ENCODE assay signal across 8 cellular contexts in the genomic region with DNA sequence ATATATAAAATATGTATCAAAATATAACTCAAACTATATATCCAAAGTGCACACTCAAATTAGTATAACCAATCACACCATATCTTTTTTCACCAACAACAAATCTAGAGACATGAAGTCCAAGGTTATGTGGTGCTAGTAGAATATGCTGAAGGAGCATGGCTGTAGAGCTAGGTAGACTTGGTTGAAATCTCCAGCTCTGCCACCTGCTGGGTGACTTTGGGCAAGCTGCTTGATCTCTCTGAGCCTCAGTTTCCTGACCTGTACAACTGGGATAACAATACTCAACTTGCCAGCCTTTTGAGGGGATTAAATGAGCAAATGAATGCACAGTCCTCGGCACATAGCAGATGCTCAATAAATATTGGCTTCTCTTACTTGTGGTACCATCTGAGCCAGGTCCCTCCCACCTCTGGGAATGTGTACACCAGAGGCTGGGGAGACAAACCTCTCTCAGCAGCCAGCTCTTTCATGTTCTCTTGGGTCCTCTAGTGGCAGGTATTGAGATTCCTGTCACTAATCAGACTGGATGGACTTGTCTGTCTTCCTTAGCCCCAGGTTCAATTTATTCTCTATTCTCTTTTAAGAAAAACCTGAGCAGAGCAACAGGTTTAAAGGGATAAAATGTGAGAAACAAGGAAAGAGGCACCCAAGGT.
DNase-seq lines count a peak whose midpoint lies in the region; ATAC-seq and TF ChIP-seq lines count a peak whose summit lies in the region.

No MANE protein-coding gene starts in this region.

- peak overlapping the region; percentile 71 for H3K56ac ChIP-seq in IMR-90 (ENCODE audit: extremely low read depth, insufficient read depth, low read length)

- DNase-seq in IMR-90 (peak; percentile 76), hepatic stellate cell (ENCODE audit: low spot score) (peak; percentile 52), gastrocnemius medialis (no peak), NCI-H2227 (lab: John Stamatoyannopoulos, UW; ENCODE audit: unreplicated experiment) (no peak)
- DNase-seq in naive thymus-derived CD8-positive, alpha-beta T cell: no peak
- no peak for DNase-seq in activated T-cell treated with anti-CD3 and anti-CD28 coated beads, Interleukin-2, amount 50 U/mL, for 24 hours

- H2BK120ac ChIP-seq in IMR-90 (ENCODE audit: low read depth, low read length): peak overlapping the region; percentile 87

- H3K36me3 Mint-ChIP-seq in naive thymus-derived CD8-positive, alpha-beta T cell: no peaks in the 10 kb centered on the region
- H3K36me3 Mint-ChIP-seq in activated T-cell treated with anti-CD3 and anti-CD28 coated beads, Interleukin-2, amount 50 U/mL, for 24 hours (ENCODE audit: low read depth): no peaks in the 10 kb centered on the region

- no peaks in the 10 kb centered on the region for H3K79me1 ChIP-seq in IMR-90 (ENCODE audit: low read depth in 1 of 2, low read length in 2 of 2)

- H2AFZ ChIP-seq in ACC112 (ENCODE audit: low read length, unreplicated experiment): no peak overlapping the region
- peak overlapping the region; percentile 2 for H2AFZ ChIP-seq in IMR-90 (replicated peaks; ENCODE audit: low read length, poor library complexity)

- H3K9ac ChIP-seq in IMR-90 (ENCODE audit: low read depth, low read length): no peak overlapping the region

- CTCF ChIA-PET in IMR-90 (lab: Yijun Ruan, JAX): interaction anchor here (0.8 kb wide), 1 partner anchor 421 kb away, joined by 3 read pairs; no protein-coding TSS in a partner anchor

- no TSS peak for BruUV-seq in IMR-90 (replicated peaks; lab: Mats Ljungman, UMichigan)

- H3K36me3 ChIP-seq in ACC112 (ENCODE audit: insufficient read depth, low read length) (no peaks in the 10 kb centered on the region), IMR-90 (ENCODE audit: control insufficient read depth, insufficient read depth, low read length) (no peaks in the 10 kb centered on the region), gastrocnemius medialis (no peaks in the 10 kb centered on the region)

- H3K27ac ChIP-seq in ACC112 (ENCODE audit: low read depth, low read length): peak overlapping the region; percentile 84; the same call in 1 of the 2 replicates
- H3K27ac ChIP-seq in IMR-90 (ENCODE audit: insufficient read depth, low read length): peak overlapping the region; percentile 62
- H3K27ac ChIP-seq in gastrocnemius medialis: no peak overlapping the region

- peak overlapping the region; percentile 25; the same call in 1 of the 3 replicates for H2BK15ac ChIP-seq in IMR-90 (ENCODE audit: low read depth, low read length)

- peak; percentile 61 for TF ChIP-seq CTCF in IMR-90 (conservative IDR thresholded peaks at IDR 0.05; ENCODE audit: low read depth, low read length)
- TF ChIP-seq CTCF in WI38 (IDR thresholded peaks at IDR 0.05; ENCODE audit: low read depth, low read length): peak; percentile 28; the same call in 1 of the 2 replicates
- TF ChIP-seq CTCF in gastrocnemius medialis (IDR thresholded peaks at IDR 0.05 in 4 of 5, conservative IDR thresholded peaks at IDR 0.05 in 1 of 5): peak in 1 of 5 experiments; percentile 25

- H2AK5ac ChIP-seq in IMR-90 (ENCODE audit: low read depth, low read length): peak overlapping the region; percentile 83

- peak overlapping the region; percentile 100 for H2BK5ac ChIP-seq in IMR-90 (ENCODE audit: low read depth, low read length, poor library complexity, severe bottlenecking)

- H3K27me3 ChIP-seq in ACC112 (ENCODE audit: insufficient read depth, low read length) (no peaks in the 10 kb centered on the region), IMR-90 (ENCODE audit: control insufficient read depth, insufficient read depth, low read length) (no peaks in the 10 kb centered on the region), gastrocnemius medialis (no peaks in the 10 kb centered on the region)

- no peak overlapping the region for H3K4me3 Mint-ChIP-seq in naive thymus-derived CD8-positive, alpha-beta T cell
- H3K4me3 Mint-ChIP-seq in activated T-cell treated with anti-CD3 and anti-CD28 coated beads, Interleukin-2, amount 50 U/mL, for 24 hours: no peak overlapping the region

- H3K4me1 Mint-ChIP-seq in naive thymus-derived CD8-positive, alpha-beta T cell: no peaks in the 10 kb centered on the region
- H3K4me1 Mint-ChIP-seq in activated T-cell treated with anti-CD3 and anti-CD28 coated beads, Interleukin-2, amount 50 U/mL, for 24 hours (ENCODE audit: low read depth): no peaks in the 10 kb centered on the region

- in situ Hi-C loops in IMR-90 (cut with MboI; ENCODE audit: low sequenced_read_pairs) (no loop called here), gastrocnemius medialis (cut with MboI; ENCODE audit: low sequenced_read_pairs in 4 of 4) (no loop called here)

- H3K4me3 ChIP-seq in ACC112 (ENCODE audit: low read depth, low read length) (no peak overlapping the region), IMR-90 (ENCODE audit: insufficient read depth, low read depth, low read length) (no peak overlapping the region), WI38 (ENCODE audit: low read depth, low read length) (no peak overlapping the region), gastrocnemius medialis (no peak overlapping the region)

- H3K9me3 Mint-ChIP-seq in naive thymus-derived CD8-positive, alpha-beta T cell: peaks cover 0 to 5% (median 0%) of the 10 kb centered on the region in 9 donors
- H3K9me3 Mint-ChIP-seq in activated T-cell treated with anti-CD3 and anti-CD28 coated beads, Interleukin-2, amount 50 U/mL, for 24 hours: no peaks in the 10 kb centered on the region

- no peak overlapping the region for H3K14ac ChIP-seq in IMR-90 (replicated peaks; ENCODE audit: low read depth, low read length)

- peak overlapping the region; percentile 3; the same call in 1 of the 2 replicates for H3K18ac ChIP-seq in IMR-90 (ENCODE audit: low read depth, low read length)

- WGBS in IMR-90 (ENCODE audit: extremely low coverage in 2 of 2, insufficient read length in 1 of 2), 2 experiments: no CpG with 5 or more reads among the region's 1 CpG

- intact Hi-C loops in IMR-90 (cut with micrococcal nuclease) (loop anchor here (1.0 to 10.0 kb wide), 5 partner anchors 71 to 420 kb away; partner anchors contain the start of gene PDE1C), gastrocnemius medialis (cut with DNase I; ENCODE audit: low total_unique reads) (loop anchor here (2.0 to 5.0 kb wide), 2 partner anchors 282 to 420 kb away; no protein-coding TSS in a partner anchor)

- H3K4me2 ChIP-seq in IMR-90 (ENCODE audit: low read depth, low read length): no peak overlapping the region

- H4K8ac ChIP-seq in IMR-90 (ENCODE audit: low read depth in 2 of 2, low read length in 2 of 2): peak overlapping the region; percentile 70 to 79

- TF ChIP-seq POLR2A in IMR-90 (IDR thresholded peaks at IDR 0.05; ENCODE audit: low read depth, low read length) (no peak), gastrocnemius medialis (IDR thresholded peaks at IDR 0.05) (no peak)

- ATAC-seq in IMR-90 (ENCODE audit: low read depth) (peak; percentile 58), gastrocnemius medialis (no peak)
- no peak for ATAC-seq in naive thymus-derived CD8-positive, alpha-beta T cell

- H3K9me1 ChIP-seq in IMR-90 (ENCODE audit: insufficient read depth, low read length): peaks cover 6% of the 10 kb centered on the region

- peak overlapping the region; percentile 93 for H2BK20ac ChIP-seq in IMR-90 (ENCODE audit: low read depth, low read length)

- no peaks in the 10 kb centered on the region for H3K79me2 ChIP-seq in ACC112 (ENCODE audit: control insufficient read depth, insufficient read depth, low read length, unreplicated experiment)

- H4K5ac ChIP-seq in IMR-90 (ENCODE audit: low read depth, low read length): peak overlapping the region; percentile 4; the same call in 1 of the 2 replicates

- H4K91ac ChIP-seq in IMR-90 (ENCODE audit: insufficient read depth, low read depth, low read length): peak overlapping the region; percentile 83

- H3K4me1 ChIP-seq in ACC112 (ENCODE audit: control insufficient read depth, insufficient read depth, low read length, unreplicated experiment) (peaks cover 36% of the 10 kb centered on the region), IMR-90 (ENCODE audit: control insufficient read depth, insufficient read depth, low read length) (peaks cover 11% of the 10 kb centered on the region), gastrocnemius medialis (peaks cover 5 to 10% of the 10 kb centered on the region in 2 donors)

- POLR2A ChIA-PET in IMR-90 (lab: Charles Lee; ENCODE audit: unreplicated experiment): no interaction called here
- POLR2A ChIA-PET in naive thymus-derived CD8-positive, alpha-beta T cell (lab: Charles Lee): no interaction called here

- TF ChIP-seq RAD21 in IMR-90 (IDR thresholded peaks at IDR 0.05; ENCODE audit: low read length): peak; percentile 71

- no peaks in the 10 kb centered on the region for H4K20me1 ChIP-seq in IMR-90 (ENCODE audit: insufficient read depth, low read length)

- H3K9me3 ChIP-seq in IMR-90 (ENCODE audit: control insufficient read depth, insufficient read depth, low read length) (no peaks in the 10 kb centered on the region), gastrocnemius medialis (no peaks in the 10 kb centered on the region)

- peak overlapping the region; percentile 73 for H3K4ac ChIP-seq in IMR-90 (ENCODE audit: low read depth, low read length)

- no peak overlapping the region for H3K23ac ChIP-seq in IMR-90 (ENCODE audit: low read depth, low read length)

- H2AK9ac ChIP-seq in IMR-90 (replicated peaks; ENCODE audit: low read depth, low read length, poor library complexity): no peak overlapping the region

- no peak overlapping the region for H3K27ac Mint-ChIP-seq in naive thymus-derived CD8-positive, alpha-beta T cell
- H3K27ac Mint-ChIP-seq in activated T-cell treated with anti-CD3 and anti-CD28 coated beads, Interleukin-2, amount 50 U/mL, for 24 hours: no peak overlapping the region

- dilution Hi-C loops in IMR-90 (cut with HindIII; ENCODE audit: low sequenced_read_pairs, unreplicated experiment): no loop called here

- peaks cover 0 to 4% (median 0%) of the 10 kb centered on the region in 5 donors for H3K27me3 Mint-ChIP-seq in naive thymus-derived CD8-positive, alpha-beta T cell
- no peaks in the 10 kb centered on the region for H3K27me3 Mint-ChIP-seq in activated T-cell treated with anti-CD3 and anti-CD28 coated beads, Interleukin-2, amount 50 U/mL, for 24 hours

TF ChIP-seq in IMR-90, 13 proteins besides CTCF, POLR2A, EP300 and RAD21:
- peak; percentile 32; the same call in 1 of the 2 replicates for TF ChIP-seq MAZ (IDR thresholded peaks at IDR 0.05; ENCODE audit: borderline replicate concordance, low read depth, low read length)
- TF ChIP-seq SMC3 (IDR thresholded peaks at IDR 0.05; ENCODE audit: low read depth, low read length): peak; percentile 49
- no peak for TF ChIP-seq MAFK (IDR thresholded peaks at IDR 0.05; ENCODE audit: low read depth, low read length)
- TF ChIP-seq USF2 (IDR thresholded peaks at IDR 0.05; ENCODE audit: low read depth, low read length): no peak

Comparison
In these comparisons a context has a peak if more than half of its experiments do, and no peak if none do; other contexts are left out.
1. H3K27ac ChIP-seq: peak in ACC112 (single experiment) and IMR-90 (single experiment); none in gastrocnemius medialis (0 of 4).
2. DNase-seq: peak in IMR-90 (single experiment) and hepatic stellate cell (single experiment); none in naive thymus-derived CD8-positive, alpha-beta T cell (0 of 10), gastrocnemius medialis (0 of 2), activated T-cell treated with anti-CD3 and anti-CD28 coated beads, Interleukin-2, amount 50 U/mL, for 24 hours (single experiment) and NCI-H2227 (single experiment).